9 cellular contexts compared by ENCODE assay signal in the genomic region with DNA sequence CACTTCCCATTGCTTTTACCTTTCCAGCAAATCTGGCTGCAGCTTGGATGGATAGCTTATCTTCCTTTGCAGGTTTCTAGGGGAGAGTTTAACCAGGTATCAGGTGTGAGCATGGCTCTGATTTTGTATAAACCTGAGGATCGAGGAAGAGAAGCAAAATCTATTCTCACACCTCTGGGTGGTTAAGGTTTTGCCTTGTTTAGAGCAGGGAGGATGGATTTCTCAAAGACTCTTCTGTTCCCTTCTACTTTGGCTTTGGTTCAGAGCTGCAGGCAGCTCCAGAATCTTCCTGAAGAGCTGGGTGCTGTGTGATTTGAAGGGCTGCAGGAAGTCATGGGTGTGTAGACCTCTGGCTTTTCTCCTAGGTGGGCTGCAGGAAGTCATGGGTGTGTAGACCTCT. TPM values are rescaled to one million over a fixed set of nuclear protein-coding genes. Genes with fewer than 3 reads are reported as not detected.
DNase-seq lines count a peak whose midpoint lies in the region; ATAC-seq and TF ChIP-seq lines count a peak whose summit lies in the region.
"Had no signal": no experiment of that assay in that cellular context is flagged by ENCODE, and none has a peak within 500 bp of the region (broad histone marks: within the 10 kb centered on the region; RNA-seq: fewer than 3 reads in every experiment).

No MANE protein-coding gene starts in this region.

- 28 to 46% methylated on average over 1 of the region's 1 CpG for WGBS in esophagus, 2 donors

- H3K4me3 Mint-ChIP-seq in CD4-positive, CD25-positive, alpha-beta regulatory T cell: peak overlapping the region; percentile 38 to 83 (median 68)
- peak overlapping the region; percentile 83 for H3K4me3 Mint-ChIP-seq in osteocyte (ENCODE audit: unreplicated experiment)

- H3K4me2 ChIP-seq in OCI-LY3 (ENCODE audit: low read length): peak overlapping the region; percentile 90

- peaks cover 0 to 1% (median 0%) of the 10 kb centered on the region in 7 donors for H3K9me3 Mint-ChIP-seq in CD4-positive, CD25-positive, alpha-beta regulatory T cell
- no peaks in the 10 kb centered on the region for H3K9me3 Mint-ChIP-seq in osteocyte (ENCODE audit: unreplicated experiment)

- peaks cover 55% of the 10 kb centered on the region for H3K27me3 Mint-ChIP-seq in CD4-positive, CD25-positive, alpha-beta regulatory T cell
- no peaks in the 10 kb centered on the region for H3K27me3 Mint-ChIP-seq in osteocyte (ENCODE audit: unreplicated experiment)

- peaks cover 0 to under 1% of the 10 kb centered on the region in 2 experiments for H3K9me3 ChIP-seq in CD4-positive, CD25-positive, alpha-beta regulatory T cell (ENCODE audit: control insufficient read depth in 2 of 2, low read length in 2 of 2)
- H3K9me3 ChIP-seq in OCI-LY3 (ENCODE audit: insufficient read depth, low read length) (no peaks in the 10 kb centered on the region; the same call in 1 of the 2 replicates), esophagus (ENCODE audit: control insufficient read depth in 2 of 2, insufficient read depth in 1 of 2, low read depth in 1 of 2, low read length in 1 of 2) (no peaks in the 10 kb centered on the region)

- H3K9ac ChIP-seq in OCI-LY3 (ENCODE audit: low read length): peak overlapping the region; percentile 94

- CTCF ChIA-PET in HEK293T (lab: Yijun Ruan, JAX): interaction anchor here (0.5 to 1.0 kb wide), 2 partner anchors 13 to 551 kb away, joined by 3 to 4 read pairs; no protein-coding TSS in a partner anchor

- peaks cover 98% of the 10 kb centered on the region for H3K79me2 ChIP-seq in OCI-LY3 (ENCODE audit: low read length)

- H3K27ac ChIP-seq in CD4-positive, CD25-positive, alpha-beta regulatory T cell (ENCODE audit: insufficient read depth, low read length, poor library complexity, severe bottlenecking): no peak overlapping the region
- H3K27ac ChIP-seq in OCI-LY3 (ENCODE audit: low read length) (peak overlapping the region; percentile 80), esophagus (ENCODE audit: low read depth in 2 of 2, low read length in 1 of 2) (peak overlapping the region; percentile 14 to 30)

- H3K4me1 ChIP-seq in CD4-positive, CD25-positive, alpha-beta regulatory T cell (ENCODE audit: control insufficient read depth, insufficient read depth, low read length, poor library complexity, severe bottlenecking): peaks cover 13% of the 10 kb centered on the region
- H3K4me1 ChIP-seq in OCI-LY3 (ENCODE audit: low read length): peaks cover 51% of the 10 kb centered on the region
- H3K4me1 ChIP-seq in esophagus (ENCODE audit: control insufficient read depth in 2 of 2, insufficient read depth in 2 of 2, low read length in 1 of 2): peaks cover 6 to 17% of the 10 kb centered on the region in 2 donors

- TF ChIP-seq CTCF in OCI-LY3 (IDR thresholded peaks at IDR 0.05; ENCODE audit: low read depth, low read length): no peak
- TF ChIP-seq CTCF in osteocyte (IDR thresholded peaks at IDR 0.05): no peak

- H4K20me1 ChIP-seq in OCI-LY3 (ENCODE audit: insufficient read depth, low read length): peaks cover 62% of the 10 kb centered on the region

- no peak overlapping the region for H3K4me3 ChIP-seq in CD4-positive, CD25-positive, alpha-beta regulatory T cell (ENCODE audit: low read depth, low read length)
- H3K4me3 ChIP-seq in OCI-LY3 (ENCODE audit: low read length) (peak overlapping the region; percentile 97), esophagus (ENCODE audit: low read depth in 1 of 2, low read length in 2 of 2) (no peak overlapping the region)

- H3K4me1 Mint-ChIP-seq in CD4-positive, CD25-positive, alpha-beta regulatory T cell: peaks cover 0 to 11% (median 7%) of the 10 kb centered on the region in 4 donors
- H3K4me1 Mint-ChIP-seq in osteocyte (ENCODE audit: unreplicated experiment): peaks cover 37% of the 10 kb centered on the region

- ATAC-seq in CD4-positive, CD25-positive, alpha-beta regulatory T cell (ENCODE audit: low read depth in 2 of 2): no peak
- ATAC-seq in HG02870 (IDR thresholded peaks at IDR 0.05; ENCODE audit: unreplicated experiment): no peak
- ATAC-seq in HG02623 (IDR thresholded peaks at IDR 0.05; ENCODE audit: unreplicated experiment): no peak

- H2AFZ ChIP-seq in OCI-LY3 (ENCODE audit: low read depth, low read length): no peak overlapping the region

- no peak for DNase-seq in CD4-positive, CD25-positive, alpha-beta regulatory T cell
- no peak for DNase-seq in osteocyte (ENCODE audit: extremely low spot score, unreplicated experiment)
- no peak for DNase-seq in OCI-M2 (lab: John Stamatoyannopoulos, UW; ENCODE audit: unreplicated experiment)
- DNase-seq in HEK293T (ENCODE audit: extremely low spot score): no peak
- DNase-seq: central memory CD4-positive, alpha-beta T cell had no signal

- no peaks in the 10 kb centered on the region for H3K36me3 Mint-ChIP-seq in CD4-positive, CD25-positive, alpha-beta regulatory T cell
- peaks cover 23% of the 10 kb centered on the region for H3K36me3 Mint-ChIP-seq in osteocyte (ENCODE audit: unreplicated experiment)

- no peaks in the 10 kb centered on the region for H3K36me3 ChIP-seq in CD4-positive, CD25-positive, alpha-beta regulatory T cell (ENCODE audit: control insufficient read depth, insufficient read depth, low read length)
- peaks cover 59% of the 10 kb centered on the region for H3K36me3 ChIP-seq in OCI-LY3 (replicated peaks; ENCODE audit: low read depth, low read length)
- peaks cover 0 to 7% of the 10 kb centered on the region in 2 donors for H3K36me3 ChIP-seq in esophagus (ENCODE audit: control insufficient read depth in 2 of 2, insufficient read depth in 2 of 2, low read length in 1 of 2)

- H3K27ac Mint-ChIP-seq in CD4-positive, CD25-positive, alpha-beta regulatory T cell: no peak overlapping the region
- no peak overlapping the region for H3K27ac Mint-ChIP-seq in osteocyte (ENCODE audit: unreplicated experiment)

- peaks cover 10% of the 10 kb centered on the region for H3K27me3 ChIP-seq in CD4-positive, CD25-positive, alpha-beta regulatory T cell (ENCODE audit: control insufficient read depth, insufficient read depth, low read length)
- no peaks in the 10 kb centered on the region for H3K27me3 ChIP-seq in OCI-LY3 (ENCODE audit: low read depth, low read length)
- H3K27me3 ChIP-seq in esophagus (ENCODE audit: control insufficient read depth in 1 of 2, insufficient read depth in 2 of 2, low read length in 2 of 2): no peaks in the 10 kb centered on the region

- POLR2A ChIA-PET in HEK293T (lab: Yijun Ruan, JAX): interaction anchor here (1.0 to 1.3 kb wide), 2 partner anchors 12 to 27 kb away, joined by 3 read pairs; no protein-coding TSS in a partner anchor

TF ChIP-seq in HEK293T, 16 proteins besides CTCF, POLR2A, EP300 and RAD21:
- TF ChIP-seq PKNOX1 (IDR thresholded peaks at IDR 0.05) (no peak), L3MBTL2 (conservative IDR thresholded peaks at IDR 0.05) (no peak)
TF ChIP-seq in HEK293T: peak in this region for 0.

RNA-seq across cellular contexts. Expression of gene JDP2, which starts 1.7 kb away (rescaled TPM):
- 0.79 TPM for total RNA-seq in CD4-positive, CD25-positive, alpha-beta regulatory T cell
- polyA plus RNA-seq in CD4-positive, CD25-positive, alpha-beta regulatory T cell: under 1 TPM in 1 of 4 donors, not detected in 3; 0.62 TPM
- polyA plus RNA-seq in esophagus: 10 to 100 TPM; 13.4 to 18.4 TPM
- 53.3 and 57.1 TPM in 2 replicates for total RNA-seq in osteocyte

Comparison
In these comparisons a context has a peak if more than half of its experiments do, and no peak if none do; other contexts are left out.
1. RNA of gene JDP2, which starts 1.7 kb away (total RNA-seq): 53.3 to 57.1 TPM in osteocyte; 0.79 TPM in CD4-positive, CD25-positive, alpha-beta regulatory T cell (single experiment); every median in the first group is over 10 times any median in the second.